9 cellular contexts compared by ENCODE assay signal in genomic region chr3:184177331-184177731, GRCh38. TPM values are rescaled to one million over a fixed set of nuclear protein-coding genes. Genes with fewer than 3 reads are reported as not detected.
DNase-seq lines count a peak whose midpoint lies in the region; ATAC-seq and TF ChIP-seq lines count a peak whose summit lies in the region.
"Had no signal": no experiment of that assay in that cellular context is flagged by ENCODE, and none has a peak within 500 bp of the region (broad histone marks: within the 10 kb centered on the region; RNA-seq: fewer than 3 reads in every experiment).

No MANE protein-coding gene starts in this region.

- H3K36me3 ChIP-seq in RWPE2 (ENCODE audit: low read depth) (peaks cover 65% of the 10 kb centered on the region), trophoblast cell (ENCODE audit: control insufficient read depth in 1 of 2, insufficient read depth in 2 of 2, low read length in 2 of 2) (peaks cover 52 to 59% of the 10 kb centered on the region in 2 experiments)

- peak overlapping the region; percentile 47 for H4K8ac ChIP-seq in trophoblast cell (ENCODE audit: low read depth, low read length)

- H3K4me1 Mint-ChIP-seq in CD4-positive, alpha-beta T cell (ENCODE audit: low read depth) = peaks cover 42% of the 10 kb centered on the region

- H3K14ac ChIP-seq in trophoblast cell (ENCODE audit: low read length) = no peak overlapping the region

- H3K9me3 Mint-ChIP-seq in CD4-positive, alpha-beta T cell = no peaks in the 10 kb centered on the region
- H3K9me3 Mint-ChIP-seq: effector memory CD8-positive, alpha-beta T cell had no signal

- H3K27me3 Mint-ChIP-seq in CD4-positive, alpha-beta T cell = no peaks in the 10 kb centered on the region
- H3K27me3 Mint-ChIP-seq: effector memory CD8-positive, alpha-beta T cell had no signal

- no peak overlapping the region for H3K4me3 ChIP-seq in RWPE2 (ENCODE audit: severe bottlenecking)
- no peak overlapping the region for H3K4me3 ChIP-seq in trophoblast cell (ENCODE audit: low read depth, low read length)

- no peak for TF ChIP-seq CTCF in CD4-positive, alpha-beta T cell (IDR thresholded peaks at IDR 0.05)
- TF ChIP-seq CTCF in RWPE2 (IDR thresholded peaks at IDR 0.05; ENCODE audit: poor library complexity, severe bottlenecking) = no peak

- no CpG with 5 or more reads among the region's 4 CpGs for WGBS in trophoblast cell (ENCODE audit: extremely low coverage, insufficient coverage, insufficient read length)

- peak overlapping the region; percentile 67 for H3K4ac ChIP-seq in trophoblast cell (ENCODE audit: low read depth, low read length)

- H4K12ac ChIP-seq in trophoblast cell (ENCODE audit: low read depth, low read length) = peak overlapping the region; percentile 46

- H3K27me3 ChIP-seq in CD4-positive, alpha-beta T cell (ENCODE audit: control insufficient read depth, insufficient read depth, low read length) = no peaks in the 10 kb centered on the region
- H3K27me3 ChIP-seq in RWPE2 (ENCODE audit: insufficient read depth, poor library complexity, severe bottlenecking) (no peaks in the 10 kb centered on the region), trophoblast cell (ENCODE audit: insufficient read depth, low read length) (no peaks in the 10 kb centered on the region)

- intact Hi-C loops in CD4-positive, alpha-beta T cell (cut with DNase I, micrococcal nuclease) = loop anchor here in 1 of 2 experiments (10.0 kb wide), 1 partner anchor 1193 kb away; the partner anchor contains the start of gene DCUN1D1

- no peak overlapping the region for H3K9ac ChIP-seq in trophoblast cell (ENCODE audit: low read length)

- no peak overlapping the region for H2AFZ ChIP-seq in trophoblast cell (ENCODE audit: insufficient read depth, low read length, poor library complexity)

- H2BK5ac ChIP-seq in trophoblast cell (ENCODE audit: low read depth, low read length, poor library complexity) = peak overlapping the region; percentile 81

- DNase-seq in CD4-positive, alpha-beta T cell = no peak
- no peak for DNase-seq in RWPE2 (ENCODE audit: low spot score)
- peak; percentile 44 for DNase-seq in fibroblast of gingiva (ENCODE audit: low read depth)
- no peak for DNase-seq in trophoblast cell
- no peak for DNase-seq in HuH-7 (ENCODE audit: low spot score)
- DNase-seq: effector memory CD8-positive, alpha-beta T cell had no signal

- CTCF ChIA-PET in CD4-positive, alpha-beta T cell (lab: Charles Lee) = no interaction called here

- H3K79me1 ChIP-seq in trophoblast cell (ENCODE audit: low read length) = peaks cover 21% of the 10 kb centered on the region

- H3K23ac ChIP-seq in trophoblast cell (ENCODE audit: low read length) = no peak overlapping the region

- H3K27ac Mint-ChIP-seq in CD4-positive, alpha-beta T cell = no peak overlapping the region

- TF ChIP-seq POLR2A in GM18505 (IDR thresholded peaks at IDR 0.05; ENCODE audit: borderline replicate concordance, extremely low read depth, insufficient read depth, insufficient read length) = no peak

- H3K18ac ChIP-seq in trophoblast cell (ENCODE audit: low read length) = peak overlapping the region; percentile 60

- ATAC-seq in CD4-positive, alpha-beta T cell (ENCODE audit: poor library complexity) = no peak
- ATAC-seq in RWPE2 (ENCODE audit: low read depth) (no peak), GM18505 (IDR thresholded peaks at IDR 0.05; ENCODE audit: unreplicated experiment) (no peak), GM21381 (IDR thresholded peaks at IDR 0.05; ENCODE audit: unreplicated experiment) (no peak), GM18511 (IDR thresholded peaks at IDR 0.05; ENCODE audit: unreplicated experiment) (no peak)
- ATAC-seq: effector memory CD8-positive, alpha-beta T cell had no signal

- POLR2A ChIA-PET in CD4-positive, alpha-beta T cell (lab: Charles Lee) = no interaction called here

- no peak overlapping the region for H3K27ac ChIP-seq in CD4-positive, alpha-beta T cell (ENCODE audit: low read depth, low read length)
- peak overlapping the region; percentile 88 for H3K27ac ChIP-seq in RWPE2 (ENCODE audit: poor library complexity, severe bottlenecking)
- peak overlapping the region; percentile 96 for H3K27ac ChIP-seq in trophoblast cell (ENCODE audit: low read depth, low read length)

- no peak overlapping the region for H2BK120ac ChIP-seq in trophoblast cell (ENCODE audit: insufficient read depth, low read length, poor library complexity)

- H2AK5ac ChIP-seq in trophoblast cell (ENCODE audit: low read length) = peak overlapping the region; percentile 49

- peak overlapping the region; percentile 50 for H3K4me2 ChIP-seq in trophoblast cell (ENCODE audit: low read length)

- peaks cover 54% of the 10 kb centered on the region for H3K36me3 Mint-ChIP-seq in CD4-positive, alpha-beta T cell (ENCODE audit: low read depth)

- peak overlapping the region; percentile 6 for H2BK12ac ChIP-seq in trophoblast cell (ENCODE audit: low read length)

- peaks cover 20% of the 10 kb centered on the region for H3K79me2 ChIP-seq in trophoblast cell (ENCODE audit: control insufficient read depth, insufficient read depth, low read length, poor library complexity)

- peak overlapping the region; percentile 63 for H3K4me3 Mint-ChIP-seq in CD4-positive, alpha-beta T cell

- H4K91ac ChIP-seq in trophoblast cell (ENCODE audit: low read depth, low read length) = peak overlapping the region; percentile 69

- no peaks in the 10 kb centered on the region for H3K9me3 ChIP-seq in CD4-positive, alpha-beta T cell (ENCODE audit: control insufficient read depth, low read length)
- no peaks in the 10 kb centered on the region for H3K9me3 ChIP-seq in RWPE2 (ENCODE audit: severe bottlenecking)
- peaks cover 7% of the 10 kb centered on the region for H3K9me3 ChIP-seq in trophoblast cell (ENCODE audit: insufficient read depth, low read depth, low read length)

- peaks cover 6% of the 10 kb centered on the region for H3K4me1 ChIP-seq in RWPE2 (ENCODE audit: insufficient read depth, poor library complexity, severe bottlenecking)
- H3K4me1 ChIP-seq in trophoblast cell (ENCODE audit: control insufficient read depth in 1 of 2, insufficient read depth in 2 of 2, low read length in 2 of 2) = peaks cover 16 to 19% of the 10 kb centered on the region in 2 experiments

RNA-seq across cellular contexts. Expression of gene AP2M1, which starts 2.7 kb away (rescaled TPM):
- total RNA-seq in CD4-positive, alpha-beta T cell = 100 to 1,000 TPM; 123 to 136 TPM
- 392 and 402 TPM in 2 replicates for polyA plus RNA-seq in trophoblast cell (2013)

RNA-seq across cellular contexts. Expression of gene ABCF3, which starts 8.7 kb away (rescaled TPM):
- 100 to 1,000 TPM; 163 to 166 TPM for total RNA-seq in CD4-positive, alpha-beta T cell
- polyA plus RNA-seq in trophoblast cell (2013) = 31.9 and 32.0 TPM in 2 replicates

RNA-seq across cellular contexts. Expression of gene DVL3, which starts 22.2 kb away (rescaled TPM):
- total RNA-seq in CD4-positive, alpha-beta T cell = 10 to 100 TPM; 30.0 to 31.7 TPM
- 158 and 169 TPM in 2 replicates for polyA plus RNA-seq in trophoblast cell (2013)

RNA-seq across cellular contexts. Expression of gene EIF2B5, which starts 42.2 kb away (rescaled TPM):
- total RNA-seq in CD4-positive, alpha-beta T cell = 10 to 100 TPM; 53.6 TPM
- polyA plus RNA-seq in trophoblast cell (2013) = 29.4 and 31.2 TPM in 2 replicates

RNA-seq across cellular contexts. Expression of gene VWA5B2, which starts 52.1 kb away (rescaled TPM):
- not detected for total RNA-seq in CD4-positive, alpha-beta T cell
- 0.01 TPM in 2 replicates for polyA plus RNA-seq in trophoblast cell (2013)
